8 cellular contexts compared by ENCODE assay signal in the genomic region with DNA sequence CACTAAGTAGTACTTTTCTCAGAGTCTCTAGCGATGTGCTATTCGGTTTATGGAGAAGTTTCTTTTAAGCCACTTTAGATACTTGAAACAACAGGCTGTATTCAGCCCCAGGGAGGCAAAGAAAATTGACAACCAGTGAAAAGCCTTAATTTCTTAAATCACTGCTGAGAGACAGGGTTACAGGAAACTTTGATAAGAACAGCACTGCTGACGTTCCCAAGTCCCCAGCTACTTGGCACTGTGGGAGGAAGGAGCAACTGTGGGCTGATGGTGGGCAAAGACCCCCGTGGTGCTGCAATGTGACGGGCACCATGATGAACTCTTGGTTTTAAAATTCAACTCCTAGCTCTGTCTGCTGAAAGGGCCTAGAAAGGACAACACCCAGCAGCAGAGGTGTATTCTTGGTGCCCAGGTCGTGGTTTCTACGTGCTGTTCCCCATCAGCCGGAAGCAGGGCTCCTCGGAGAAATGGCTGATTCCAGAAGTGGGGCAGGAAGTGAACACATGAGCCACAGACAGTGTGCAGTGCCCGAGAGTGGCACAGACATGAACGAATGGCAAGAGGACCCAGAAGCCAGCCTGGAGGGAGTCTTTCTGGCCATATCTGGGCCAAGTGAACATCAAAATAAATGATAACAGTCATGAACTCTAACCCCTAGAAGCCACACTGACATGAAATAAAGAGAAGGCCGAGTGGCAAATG. TPM values are rescaled to one million over a fixed set of nuclear protein-coding genes. Genes with fewer than 3 reads are reported as not detected.
DNase-seq lines count a peak whose midpoint lies in the region; ATAC-seq and TF ChIP-seq lines count a peak whose summit lies in the region.
"Had no signal": no experiment of that assay in that cellular context is flagged by ENCODE, and none has a peak within 500 bp of the region (broad histone marks: within the 10 kb centered on the region; RNA-seq: fewer than 3 reads in every experiment).

No MANE protein-coding gene starts in this region.

- TF ChIP-seq POLR2A in Peyer's patch (IDR thresholded peaks at IDR 0.05) (no peak), stomach (IDR thresholded peaks at IDR 0.05) (no peak), testis (IDR thresholded peaks at IDR 0.05) (no peak)

- peak overlapping the region in 3 of 4 donors; percentile 1 to 92 (median 31) for H3K27ac ChIP-seq in Peyer's patch
- H3K27ac ChIP-seq in right cardiac atrium (ENCODE audit: low read length): peak overlapping the region; percentile 37
- peak overlapping the region; percentile 33 to 99 (median 96) for H3K27ac ChIP-seq in stomach
- no peak overlapping the region for H3K27ac ChIP-seq in testis

- peaks cover 4 to 57% (median 28%) of the 10 kb centered on the region in 4 donors for H3K4me1 ChIP-seq in Peyer's patch
- peaks cover 25% of the 10 kb centered on the region for H3K4me1 ChIP-seq in right cardiac atrium (ENCODE audit: control insufficient read depth, insufficient read depth, low read length)
- peaks cover 80 to 89% (median 85%) of the 10 kb centered on the region in 4 donors for H3K4me1 ChIP-seq in stomach
- peaks cover 34% of the 10 kb centered on the region for H3K4me1 ChIP-seq in testis

- H3K36me3 ChIP-seq in Peyer's patch: peaks cover 0 to 23% (median 0%) of the 10 kb centered on the region in 3 donors
- peaks cover 16 to 29% (median 22%) of the 10 kb centered on the region in 4 donors for H3K36me3 ChIP-seq in stomach
- no peaks in the 10 kb centered on the region for H3K36me3 ChIP-seq in testis (ENCODE audit: low read depth, missing control alignments)

- ATAC-seq in right cardiac atrium: no peak
- no peak for ATAC-seq in GM21786 (IDR thresholded peaks at IDR 0.05; ENCODE audit: unreplicated experiment)
- ATAC-seq in GM19035 (IDR thresholded peaks at IDR 0.05; ENCODE audit: unreplicated experiment): no peak

- intact Hi-C loops in right cardiac atrium (cut with DNase I): no loop called here
- intact Hi-C loops in stomach (cut with DNase I; ENCODE audit: low total_unique reads): loop anchor here (10.0 kb wide), 1 partner anchor 53 kb away; a partner anchor contains a TSS
- intact Hi-C loops in testis (cut with DNase I; ENCODE audit: low total_unique reads): no loop called here

- TF ChIP-seq EP300 in stomach (IDR thresholded peaks at IDR 0.05): no peak

- H3K27me3 ChIP-seq in Peyer's patch (no peaks in the 10 kb centered on the region), right cardiac atrium (ENCODE audit: control insufficient read depth, insufficient read depth) (no peaks in the 10 kb centered on the region), stomach (no peaks in the 10 kb centered on the region), testis (no peaks in the 10 kb centered on the region)

- no peak for TF ChIP-seq CTCF in Peyer's patch (IDR thresholded peaks at IDR 0.05)
- no peak for TF ChIP-seq CTCF in stomach (IDR thresholded peaks at IDR 0.05)
- TF ChIP-seq CTCF in testis (IDR thresholded peaks at IDR 0.05): no peak

- H3K9me3 ChIP-seq in Peyer's patch: no peaks in the 10 kb centered on the region
- no peaks in the 10 kb centered on the region for H3K9me3 ChIP-seq in right cardiac atrium (ENCODE audit: control insufficient read depth, low read length)
- no peaks in the 10 kb centered on the region for H3K9me3 ChIP-seq in stomach
- no peaks in the 10 kb centered on the region for H3K9me3 ChIP-seq in testis

- H3K4me3 ChIP-seq in Peyer's patch: no peak overlapping the region
- no peak overlapping the region for H3K4me3 ChIP-seq in right cardiac atrium (ENCODE audit: low read length)
- H3K4me3 ChIP-seq in stomach: peak overlapping the region in 1 of 4 donors; percentile 13
- no peak overlapping the region for H3K4me3 ChIP-seq in testis

- peak in 2 of 3 donors; percentile 15 to 49 for DNase-seq in Peyer's patch
- peak; percentile 64 to 66 for DNase-seq in activated T-cell treated with anti-CD3 and anti-CD28 coated beads, Interleukin-2, amount 50 U/mL, for 48 hours
- peak in 1 of 3 donors; percentile 43 for DNase-seq in right cardiac atrium
- no peak for DNase-seq in stomach
- no peak for DNase-seq in testis
- DNase-seq: NCI-H2029 had no signal

- WGBS in right cardiac atrium: 54% methylated on average over 12 of the region's 12 CpGs
- 61 to 81% (median 73%) methylated on average over 12 of the region's 12 CpGs for WGBS in stomach, 5 donors
- 71% methylated on average over 12 of the region's 12 CpGs for WGBS in testis, 2 donors

RNA-seq across cellular contexts. Expression of a gene that starts 5.3 kb away (rescaled TPM):
- 100 to 1,000 TPM in 3 of 4 donors, 10 to 100 TPM in 1; 69.3 to 495 (median 390) TPM for total RNA-seq in Peyer's patch
- 100 to 1,000 TPM; 192 to 206 (median 197) TPM for total RNA-seq in right cardiac atrium
- 172 TPM for polyA plus RNA-seq in right cardiac atrium
- total RNA-seq in stomach: 100 to 1,000 TPM in 4 of 5 donors, 10 to 100 TPM in 1; 85.7 to 253 (median 164) TPM
- 10 to 100 TPM; 61.3 to 96.3 (median 75.8) TPM for polyA plus RNA-seq in stomach
- 100 to 1,000 TPM; 190 to 195 TPM for total RNA-seq in testis
- polyA plus RNA-seq in testis (ENCODE audit: insufficient read depth, low read depth, low replicate concordance): 171 TPM

RNA-seq across cellular contexts. Expression of a gene that starts 50.3 kb away (rescaled TPM):
- total RNA-seq in Peyer's patch (10 to 100 TPM; 42.6 to 57.6 (median 49.8) TPM), right cardiac atrium (10 to 100 TPM; 74.4 to 87.8 (median 84.1) TPM), stomach (10 to 100 TPM; 29.5 to 80.1 (median 42.0) TPM), testis (10 to 100 TPM; 69.9 to 87.9 TPM)
- polyA plus RNA-seq in right cardiac atrium (53.3 TPM), stomach (10 to 100 TPM; 36.4 to 95.9 (median 78.1) TPM), testis (ENCODE audit: insufficient read depth, low read depth, low replicate concordance) (93.0 TPM)

RNA-seq across cellular contexts. Expression of a gene that starts 52.5 kb away (rescaled TPM):
- total RNA-seq in Peyer's patch (10 to 100 TPM in 3 of 4 donors, 1 to 10 TPM in 1; 9.3 to 58.6 (median 16.4) TPM), right cardiac atrium (10 to 100 TPM; 19.1 to 46.5 (median 33.7) TPM), stomach (10 to 100 TPM in 3 of 5 donors, 1 to 10 TPM in 2; 3.5 to 72.2 (median 14.2) TPM), testis (10 to 100 TPM in 1 of 2 donors, 1 to 10 TPM in 1; 5.6 to 29.5 TPM)
- polyA plus RNA-seq in right cardiac atrium (11.9 TPM), stomach (10 to 100 TPM in 2 of 3 donors, 1 to 10 TPM in 1; 6.7 to 25.3 (median 24.1) TPM), testis (ENCODE audit: insufficient read depth, low read depth, low replicate concordance) (27.4 TPM)

Comparison
In these comparisons a context has a peak if more than half of its experiments do, and no peak if none do; other contexts are left out.
1. DNase-seq: peak in Peyer's patch (2 of 3) and activated T-cell treated with anti-CD3 and anti-CD28 coated beads, Interleukin-2, amount 50 U/mL, for 48 hours (2 of 2); none in stomach (single experiment) and testis (single experiment).
2. H3K27ac ChIP-seq: peak in Peyer's patch (3 of 4), right cardiac atrium (single experiment) and stomach (5 of 5); none in testis (0 of 2).